ENCODE assay signal across 12 cellular contexts in the genomic region with DNA sequence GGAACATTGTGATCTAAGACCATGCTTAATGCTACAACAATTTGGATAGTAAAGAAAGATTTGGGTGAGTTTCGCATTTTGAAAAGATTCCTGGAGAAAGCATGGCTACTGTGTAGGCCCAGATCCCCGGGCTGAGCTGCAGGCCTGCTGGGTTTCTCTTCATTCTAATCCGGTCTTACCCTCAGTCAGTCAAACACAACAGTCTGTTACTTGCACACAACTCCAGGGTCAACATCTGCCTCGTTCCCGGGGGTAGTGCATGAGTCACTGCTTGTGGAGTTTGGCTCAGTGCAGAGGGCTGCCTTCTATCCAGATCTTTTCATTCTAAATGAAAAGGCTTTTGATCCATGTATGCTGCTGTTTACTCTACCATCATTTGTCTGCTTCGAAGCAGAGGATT.
DNase-seq lines count a peak whose midpoint lies in the region; ATAC-seq, FAIRE-seq and TF ChIP-seq lines count a peak whose summit lies in the region.
"Had no signal": no experiment of that assay in that cellular context is flagged by ENCODE, and none has a peak within 500 bp of the region (broad histone marks: within the 10 kb centered on the region; RNA-seq: fewer than 3 reads in every experiment).

No MANE protein-coding gene starts in this region.

- peak overlapping the region in 44 of 59 donors; percentile 2 to 83 (median 62) for H3K27ac ChIP-seq in dorsolateral prefrontal cortex
- H3K27ac ChIP-seq in left lung = no peak overlapping the region
- H3K27ac ChIP-seq in aorta (ENCODE audit: low read depth in 1 of 2, low read length in 2 of 2) = no peak overlapping the region
- H3K27ac ChIP-seq: A549, parathyroid adenoma, suprapubic skin had no signal

- H3K36me3 ChIP-seq in left lung (no peaks in the 10 kb centered on the region), aorta (ENCODE audit: control insufficient read depth in 1 of 2, insufficient read depth in 2 of 2, low read length in 1 of 2) (no peaks in the 10 kb centered on the region)
- H3K36me3 ChIP-seq: suprapubic skin had no signal

- H3K9me3 Mint-ChIP-seq in stimulated activated memory B cell treated with anti-CD40 and anti-IgM and Interleukin-4, amounts not matched to agents 10 μg/mL and 1 μg/mL and 100 μg/mL, for 72 hours = no peaks in the 10 kb centered on the region
- H3K9me3 Mint-ChIP-seq: activated T-cell treated with anti-CD3 and anti-CD28 coated beads, Interleukin-2, amount 50 U/mL, for 4 hours had no signal

- H3K4me3 ChIP-seq in dorsolateral prefrontal cortex = peak overlapping the region in 2 of 59 donors; percentile 5 to 20
- H3K4me3 ChIP-seq in left lung = no peak overlapping the region
- H3K4me3 ChIP-seq in aorta (ENCODE audit: low read length in 2 of 2) = no peak overlapping the region
- H3K4me3 ChIP-seq: A549, suprapubic skin had no signal

- no peak overlapping the region for H3K4me3 Mint-ChIP-seq in stimulated activated memory B cell treated with anti-CD40 and anti-IgM and Interleukin-4, amounts not matched to agents 10 μg/mL and 1 μg/mL and 100 μg/mL, for 72 hours
- H3K4me3 Mint-ChIP-seq: activated T-cell treated with anti-CD3 and anti-CD28 coated beads, Interleukin-2, amount 50 U/mL, for 4 hours had no signal

- intact Hi-C loops in Right ventricle myocardium inferior (cut with DNase I) = no loop called here
- intact Hi-C loops in cardiac septum (cut with DNase I) = no loop called here
- intact Hi-C loops in dorsolateral prefrontal cortex (cut with DNase I) = no loop called here
- intact Hi-C loops in left lung (cut with DNase I) = no loop called here
- intact Hi-C loops in aorta (cut with DNase I) = no loop called here

- no peaks in the 10 kb centered on the region for H3K9me3 ChIP-seq in left lung
- H3K9me3 ChIP-seq in aorta (ENCODE audit: control insufficient read depth, low read length) = no peaks in the 10 kb centered on the region
- H3K9me3 ChIP-seq: A549, suprapubic skin had no signal

- 4% methylated on average over 6 of the region's 6 CpGs for WGBS in aorta, 2 donors

- no peaks in the 10 kb centered on the region for H3K4me1 Mint-ChIP-seq in stimulated activated memory B cell treated with anti-CD40 and anti-IgM and Interleukin-4, amounts not matched to agents 10 μg/mL and 1 μg/mL and 100 μg/mL, for 72 hours

- peak; percentile 74 for DNase-seq in Right ventricle myocardium inferior (ENCODE audit: missing footprints)
- no peak for DNase-seq in cardiac septum (ENCODE audit: low spot score)
- peak in 8 of 10 donors; percentile 39 to 79 (median 56) for DNase-seq in dorsolateral prefrontal cortex
- no peak for DNase-seq in left lung
- peak; percentile 67 to 74 for DNase-seq in aorta
- no peak for DNase-seq in GM19239 (ENCODE audit: insufficient read length, low spot score)
- DNase-seq in AG08396 (ENCODE audit: low spot score) = no peak
- DNase-seq: activated T-cell treated with anti-CD3 and anti-CD28 coated beads, Interleukin-2, amount 50 U/mL, for 4 hours had no signal

- no peak for FAIRE-seq in GM19239 (lab: Jason Lieb, UNC)
- FAIRE-seq: A549 had no signal

- H3K4me1 ChIP-seq in left lung (no peaks in the 10 kb centered on the region), aorta (ENCODE audit: control insufficient read depth in 1 of 2, insufficient read depth in 2 of 2, low read length in 2 of 2) (peaks cover 3 to 10% of the 10 kb centered on the region in 2 donors)
- H3K4me1 ChIP-seq: A549, parathyroid adenoma, suprapubic skin had no signal

- no peak overlapping the region for H3K27ac Mint-ChIP-seq in stimulated activated memory B cell treated with anti-CD40 and anti-IgM and Interleukin-4, amounts not matched to agents 10 μg/mL and 1 μg/mL and 100 μg/mL, for 72 hours

- peaks cover 26% of the 10 kb centered on the region for H3K27me3 Mint-ChIP-seq in stimulated activated memory B cell treated with anti-CD40 and anti-IgM and Interleukin-4, amounts not matched to agents 10 μg/mL and 1 μg/mL and 100 μg/mL, for 72 hours

- no peaks in the 10 kb centered on the region for H3K27me3 ChIP-seq in dorsolateral prefrontal cortex
- no peaks in the 10 kb centered on the region for H3K27me3 ChIP-seq in left lung
- no peaks in the 10 kb centered on the region for H3K27me3 ChIP-seq in aorta (ENCODE audit: control insufficient read depth in 1 of 2, insufficient read depth in 2 of 2, low read length in 1 of 2)
- H3K27me3 ChIP-seq: suprapubic skin had no signal

- ATAC-seq in Right ventricle myocardium inferior (peak; percentile 94), left lung (peak; percentile 62), aorta (ENCODE audit: low FRiP score) (peak; percentile 89)
- no peak for ATAC-seq in stimulated activated memory B cell treated with anti-CD40 and anti-IgM and Interleukin-4, amounts not matched to agents 10 μg/mL and 1 μg/mL and 100 μg/mL, for 72 hours
- ATAC-seq: A549; activated T-cell treated with anti-CD3 and anti-CD28 coated beads, Interleukin-2, amount 50 U/mL, for 4 hours had no signal

- no peaks in the 10 kb centered on the region for H3K36me3 Mint-ChIP-seq in stimulated activated memory B cell treated with anti-CD40 and anti-IgM and Interleukin-4, amounts not matched to agents 10 μg/mL and 1 μg/mL and 100 μg/mL, for 72 hours

- TF ChIP-seq CTCF in dorsolateral prefrontal cortex (IDR thresholded peaks at IDR 0.05 in 54 of 56, conservative IDR thresholded peaks at IDR 0.05 in 2 of 56; ENCODE audit: low read depth in 1 of 56, partially characterized antibody in 56 of 56) (no peak), left lung (IDR thresholded peaks at IDR 0.05) (no peak)

Comparison
In these comparisons a context has a peak if more than half of its experiments do, and no peak if none do; other contexts are left out.
1. DNase-seq: peak in Right ventricle myocardium inferior (single experiment), dorsolateral prefrontal cortex (8 of 10) and aorta (2 of 2); none in cardiac septum (single experiment), left lung (0 of 2), GM19239 (single experiment) and AG08396 (single experiment).
2. H3K27ac ChIP-seq: peak in dorsolateral prefrontal cortex (44 of 59); none in left lung (0 of 2) and aorta (0 of 2).